Comparison of ENCODE assay signal across 13 cellular contexts in the genomic region with DNA sequence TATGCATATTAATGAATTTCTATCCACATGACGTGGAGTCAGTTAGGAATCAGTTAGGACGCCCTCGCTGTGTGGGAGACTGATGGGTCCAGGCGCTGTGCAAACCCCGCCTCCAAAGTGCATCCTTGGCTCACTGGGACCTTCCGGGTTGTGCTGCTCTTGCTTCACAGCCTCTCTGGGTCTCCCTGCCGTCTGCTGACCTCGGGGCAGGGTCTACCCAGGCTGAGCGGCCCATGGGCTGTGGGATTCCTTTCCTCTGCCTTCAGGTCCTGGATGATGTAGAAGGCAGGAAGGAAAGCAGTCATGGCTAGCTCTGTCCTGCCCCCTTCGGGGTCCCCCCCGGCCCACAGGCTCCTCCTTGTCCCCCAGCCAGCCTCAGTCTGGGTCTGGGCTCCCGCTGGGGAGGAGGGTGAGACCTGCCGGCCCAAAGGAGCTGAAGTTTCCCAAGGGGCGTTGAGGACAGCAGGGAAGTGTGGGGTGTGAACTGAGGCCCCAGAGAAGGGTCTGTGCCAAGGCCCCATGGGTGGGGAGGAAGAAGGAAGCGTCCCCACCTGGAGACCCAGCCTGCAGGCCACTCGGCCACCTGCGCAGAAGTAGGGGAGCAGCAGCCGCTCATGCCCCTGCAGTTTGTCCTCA. TPM values are rescaled to one million over a fixed set of nuclear protein-coding genes. Genes with fewer than 3 reads are reported as not detected.
A peak's percentile ranks its signal among the peaks of the same experiment; 100 is the strongest.
DNase-seq lines count a peak whose midpoint lies in the region; ATAC-seq and TF ChIP-seq lines count a peak whose summit lies in the region.
"Had no signal": no experiment of that assay in that cellular context is flagged by ENCODE, and none has a peak within 500 bp of the region (broad histone marks: within the 10 kb centered on the region; RNA-seq: fewer than 3 reads in every experiment).

No MANE protein-coding gene starts in this region.

- no peaks in the 10 kb centered on the region for H3K27me3 Mint-ChIP-seq in activated T-cell treated with anti-CD3 and anti-CD28 coated beads, Interleukin-2, amount 50 U/mL, for 4 hours (ENCODE audit: low read depth)
- H3K27me3 Mint-ChIP-seq in activated T-cell treated with anti-CD3 and anti-CD28 coated beads, Interleukin-2, amount 50 U/mL, for 24 hours: no peaks in the 10 kb centered on the region
- H3K27me3 Mint-ChIP-seq in HFFc6 (ENCODE audit: insufficient read depth): no peaks in the 10 kb centered on the region
- H3K27me3 Mint-ChIP-seq: activated CD4-positive, alpha-beta T cell treated with anti-CD3 and anti-CD28 coated beads, Interleukin-2, amount 10 ng/mL, durations not matched to agents 7 days and 5 days had no signal

- no peak overlapping the region for H3K27ac ChIP-seq in spleen
- H3K27ac ChIP-seq: body of pancreas, pancreas had no signal

- WGBS in spleen, 5 donors: 64 to 78% (median 70%) methylated on average over 10 to 18 of the region's 18 CpGs

- H3K4me3 ChIP-seq in foreskin fibroblast (ENCODE audit: low read depth in 1 of 2, low read length in 2 of 2) (no peak overlapping the region), spleen (no peak overlapping the region)
- H3K4me3 ChIP-seq: body of pancreas, pancreas had no signal

- intact Hi-C loops in spleen (cut with DNase I; ENCODE audit: low total_unique reads): no loop called here

- no peaks in the 10 kb centered on the region for H3K9me3 ChIP-seq in spleen
- H3K9me3 ChIP-seq: body of pancreas, pancreas had no signal

- H3K4me1 ChIP-seq in spleen: peaks cover 0 to 26% (median 2%) of the 10 kb centered on the region in 6 donors
- H3K4me1 ChIP-seq: body of pancreas, pancreas had no signal

- TF ChIP-seq CTCF in foreskin fibroblast (IDR thresholded peaks at IDR 0.05; ENCODE audit: low read depth, low read length) (no peak), spleen (IDR thresholded peaks at IDR 0.05 in 8 of 11, conservative IDR thresholded peaks at IDR 0.05 in 3 of 11) (no peak), HFFc6 (IDR thresholded peaks at IDR 0.05) (no peak)

- no peaks in the 10 kb centered on the region for H3K27me3 ChIP-seq in spleen (replicated peaks in 1 of 7)
- H3K27me3 ChIP-seq: body of pancreas, pancreas had no signal

- H3K4me1 Mint-ChIP-seq in activated T-cell treated with anti-CD3 and anti-CD28 coated beads, Interleukin-2, amount 50 U/mL, for 4 hours (ENCODE audit: low read depth): peaks cover 3% of the 10 kb centered on the region
- H3K4me1 Mint-ChIP-seq in activated T-cell treated with anti-CD3 and anti-CD28 coated beads, Interleukin-2, amount 50 U/mL, for 24 hours (ENCODE audit: low read depth): peaks cover 4% of the 10 kb centered on the region
- no peaks in the 10 kb centered on the region; the same call in 1 of the 2 replicates for H3K4me1 Mint-ChIP-seq in HFFc6 (ENCODE audit: low read depth)

- H3K4me3 Mint-ChIP-seq in activated T-cell treated with anti-CD3 and anti-CD28 coated beads, Interleukin-2, amount 50 U/mL, for 4 hours: peak overlapping the region; percentile 42
- no peak overlapping the region for H3K4me3 Mint-ChIP-seq in activated T-cell treated with anti-CD3 and anti-CD28 coated beads, Interleukin-2, amount 50 U/mL, for 24 hours
- no peak overlapping the region for H3K4me3 Mint-ChIP-seq in HFFc6

- no peaks in the 10 kb centered on the region for H3K9me3 Mint-ChIP-seq in activated T-cell treated with anti-CD3 and anti-CD28 coated beads, Interleukin-2, amount 50 U/mL, for 4 hours
- no peaks in the 10 kb centered on the region for H3K9me3 Mint-ChIP-seq in activated T-cell treated with anti-CD3 and anti-CD28 coated beads, Interleukin-2, amount 50 U/mL, for 24 hours
- no peaks in the 10 kb centered on the region for H3K9me3 Mint-ChIP-seq in HFFc6
- H3K9me3 Mint-ChIP-seq: activated CD4-positive, alpha-beta T cell treated with anti-CD3 and anti-CD28 coated beads, Interleukin-2, amount 10 ng/mL, durations not matched to agents 7 days and 5 days had no signal

- DNase-seq in activated T-cell treated with anti-CD3 and anti-CD28 coated beads, Interleukin-2, amount 50 U/mL, for 4 hours: no peak
- no peak for DNase-seq in activated T-cell treated with anti-CD3 and anti-CD28 coated beads, Interleukin-2, amount 50 U/mL, for 24 hours
- peak; percentile 59 to 79 for DNase-seq in NCI-H526 (lab: John Stamatoyannopoulos, UW)
- DNase-seq in foreskin fibroblast: peak; percentile 3 to 38
- DNase-seq in spleen: peak; percentile 77
- no peak for DNase-seq in COR-L47 (lab: John Stamatoyannopoulos, UW)
- no peak for DNase-seq in NCI-H187 (lab: John Stamatoyannopoulos, UW)
- no peak for DNase-seq in HFFc6
- DNase-seq: activated CD4-positive, alpha-beta T cell treated with anti-CD3 and anti-CD28 coated beads, Interleukin-2, amount 10 ng/mL, durations not matched to agents 7 days and 5 days; body of pancreas; effector CD4-positive, alpha-beta T cell; NCI-H1105 had no signal

- H3K36me3 ChIP-seq in spleen: peaks cover 0 to 19% (median 17%) of the 10 kb centered on the region in 6 donors

- H3K36me3 Mint-ChIP-seq in activated T-cell treated with anti-CD3 and anti-CD28 coated beads, Interleukin-2, amount 50 U/mL, for 4 hours (ENCODE audit: insufficient read depth): peaks cover 6% of the 10 kb centered on the region
- H3K36me3 Mint-ChIP-seq in activated T-cell treated with anti-CD3 and anti-CD28 coated beads, Interleukin-2, amount 50 U/mL, for 24 hours (ENCODE audit: low read depth): peaks cover 17% of the 10 kb centered on the region
- H3K36me3 Mint-ChIP-seq in HFFc6 (ENCODE audit: low read depth): no peaks in the 10 kb centered on the region

- ATAC-seq in activated T-cell treated with anti-CD3 and anti-CD28 coated beads, Interleukin-2, amount 50 U/mL, for 4 hours: no peak
- ATAC-seq: body of pancreas, pancreas had no signal

- no peak overlapping the region for H3K27ac Mint-ChIP-seq in activated T-cell treated with anti-CD3 and anti-CD28 coated beads, Interleukin-2, amount 50 U/mL, for 24 hours
- H3K27ac Mint-ChIP-seq in HFFc6: no peak overlapping the region

- no peak for TF ChIP-seq POLR2A in spleen (IDR thresholded peaks at IDR 0.05)

RNA-seq across cellular contexts. Expression of gene CDK11A, which starts 24.6 kb away (rescaled TPM):
- total RNA-seq in activated T-cell treated with anti-CD3 and anti-CD28 coated beads, Interleukin-2, amount 50 U/mL, for 4 hours: 100 to 1,000 TPM in 2 of 3 donors, 10 to 100 TPM in 1; 90.1 to 143 (median 126) TPM
- total RNA-seq in spleen: 100 to 1,000 TPM in 1 of 7 donors, 10 to 100 TPM in 6; 54.2 to 101 (median 77.1) TPM
- polyA plus RNA-seq in spleen: 100 to 1,000 TPM in 1 of 3 donors, 10 to 100 TPM in 2; 29.3 to 123 (median 70.1) TPM
- 10 to 100 TPM; 23.1 to 27.2 (median 25.0) TPM for total RNA-seq in HFFc6 (2021; fragmentation: NEBNext Ultra II Directional; extraction: Animal tissue kit (Norgen Biotek cat#: 25700))

RNA-seq across cellular contexts. Expression of gene NADK, which starts 29.5 kb away (rescaled TPM):
- total RNA-seq in activated T-cell treated with anti-CD3 and anti-CD28 coated beads, Interleukin-2, amount 50 U/mL, for 4 hours: 100 to 1,000 TPM in 2 of 3 donors, 10 to 100 TPM in 1; 98.7 to 108 (median 106) TPM
- total RNA-seq in spleen: 100 to 1,000 TPM; 155 to 271 (median 207) TPM
- 100 to 1,000 TPM in 1 of 3 donors, 10 to 100 TPM in 2; 62.6 to 155 (median 83.8) TPM for polyA plus RNA-seq in spleen
- 10 to 100 TPM; 50.3 to 68.8 (median 54.8) TPM for total RNA-seq in HFFc6 (2021; fragmentation: NEBNext Ultra II Directional; extraction: Animal tissue kit (Norgen Biotek cat#: 25700))

RNA-seq across cellular contexts. Expression of gene SLC35E2B, which starts 56.2 kb away (rescaled TPM):
- 10 to 100 TPM; 14.8 to 27.2 (median 20.2) TPM for total RNA-seq in activated T-cell treated with anti-CD3 and anti-CD28 coated beads, Interleukin-2, amount 50 U/mL, for 4 hours
- total RNA-seq in spleen: 100 to 1,000 TPM in 1 of 7 donors, 10 to 100 TPM in 6; 48.3 to 105 (median 63.1) TPM
- polyA plus RNA-seq in spleen: 10 to 100 TPM; 18.3 to 26.7 (median 21.9) TPM
- 10 to 100 TPM; 30.1 to 40.9 (median 33.4) TPM for total RNA-seq in HFFc6 (2021; fragmentation: NEBNext Ultra II Directional; extraction: Animal tissue kit (Norgen Biotek cat#: 25700))

Comparison
In these comparisons a context has a peak if more than half of its experiments do, and no peak if none do; other contexts are left out.
1. DNase-seq: peak in NCI-H526 (2 of 2), foreskin fibroblast (2 of 2) and spleen (single experiment); none in activated T-cell treated with anti-CD3 and anti-CD28 coated beads, Interleukin-2, amount 50 U/mL, for 4 hours (single experiment), activated T-cell treated with anti-CD3 and anti-CD28 coated beads, Interleukin-2, amount 50 U/mL, for 24 hours (single experiment), COR-L47 (single experiment), NCI-H187 (0 of 2) and HFFc6 (single experiment).